ENCODE assay signal across 14 cellular contexts in genomic region chr1:216702170-216702569, GRCh38. TPM values are rescaled to one million over a fixed set of nuclear protein-coding genes. Genes with fewer than 3 reads are reported as not detected.
DNase-seq lines count a peak whose midpoint lies in the region; ATAC-seq and TF ChIP-seq lines count a peak whose summit lies in the region.
"Had no signal": no experiment of that assay in that cellular context is flagged by ENCODE, and none has a peak within 500 bp of the region (broad histone marks: within the 10 kb centered on the region; RNA-seq: fewer than 3 reads in every experiment).

No MANE protein-coding gene starts in this region.

- H3K9ac ChIP-seq in mesenchymal stem cell (ENCODE audit: low read length) = no peak overlapping the region

- TF ChIP-seq CTCF in natural killer cell (IDR thresholded peaks at IDR 0.05) = no peak

- H3K36me3 Mint-ChIP-seq in memory B cell (no peaks in the 10 kb centered on the region), natural killer cell (no peaks in the 10 kb centered on the region)
- H3K36me3 Mint-ChIP-seq: activated naive CD8-positive, alpha-beta T cell treated with anti-CD3 and anti-CD28 coated beads, Interleukin-2, amount 10 ng/mL, durations not matched to agents 7 days and 5 days had no signal

- no peak overlapping the region for H2AFZ ChIP-seq in mesenchymal stem cell (ENCODE audit: low read depth, low read length)

- H3K4me3 ChIP-seq in mesenchymal stem cell (ENCODE audit: insufficient read depth in 1 of 2, low read depth in 1 of 2, low read length in 2 of 2) = no peak overlapping the region
- H3K4me3 ChIP-seq: HAP-1, right atrium auricular region had no signal

- H3K9me3 Mint-ChIP-seq in memory B cell (peaks cover 1% of the 10 kb centered on the region), natural killer cell (peaks cover 2 to 11% of the 10 kb centered on the region in 2 donors)
- H3K9me3 Mint-ChIP-seq: dendritic cell treated with granulocyte-macrophage colony-stimulating factor and Interleukin-4, amounts not matched to agents 40 ng/mL and 50 ng/mL, for 4 days had no signal

- WGBS in mesenchymal stem cell = 75% methylated on average over 1 of the region's 3 CpGs

- no peak overlapping the region for H3K14ac ChIP-seq in mesenchymal stem cell (ENCODE audit: low read length in 2 of 2)

- H3K27ac Mint-ChIP-seq in memory B cell (no peak overlapping the region), natural killer cell (no peak overlapping the region)
- H3K27ac Mint-ChIP-seq: activated naive CD8-positive, alpha-beta T cell treated with anti-CD3 and anti-CD28 coated beads, Interleukin-2, amount 10 ng/mL, durations not matched to agents 7 days and 5 days; dendritic cell treated with granulocyte-macrophage colony-stimulating factor and Interleukin-4, amounts not matched to agents 40 ng/mL and 50 ng/mL, for 4 days had no signal

- no peaks in the 10 kb centered on the region for H3K27me3 Mint-ChIP-seq in memory B cell
- H3K27me3 Mint-ChIP-seq in natural killer cell (ENCODE audit: low read depth in 2 of 2) = no peaks in the 10 kb centered on the region
- H3K27me3 Mint-ChIP-seq: activated naive CD8-positive, alpha-beta T cell treated with anti-CD3 and anti-CD28 coated beads, Interleukin-2, amount 10 ng/mL, durations not matched to agents 7 days and 5 days; dendritic cell treated with granulocyte-macrophage colony-stimulating factor and Interleukin-4, amounts not matched to agents 40 ng/mL and 50 ng/mL, for 4 days had no signal

- no peak overlapping the region for H2BK5ac ChIP-seq in mesenchymal stem cell (ENCODE audit: low read depth, low read length, poor library complexity, severe bottlenecking)

- H3K23ac ChIP-seq in mesenchymal stem cell (ENCODE audit: low read length in 2 of 2) = no peak overlapping the region

- no peak overlapping the region for H2AK5ac ChIP-seq in mesenchymal stem cell (ENCODE audit: low read length, severe bottlenecking)

- no peaks in the 10 kb centered on the region for H3K36me3 ChIP-seq in mesenchymal stem cell (ENCODE audit: control insufficient read depth in 1 of 2, insufficient read depth in 2 of 2, low read depth in 1 of 2, low read length in 2 of 2)
- H3K36me3 ChIP-seq: HAP-1, right atrium auricular region had no signal

- DNase-seq in memory B cell (ENCODE audit: low spot score in 2 of 2) (no peak), mesenchymal stem cell (no peak), natural killer cell (no peak)
- no peak for DNase-seq in central memory CD4-positive, alpha-beta T cell
- DNase-seq: activated naive CD8-positive, alpha-beta T cell treated with anti-CD3 and anti-CD28 coated beads, Interleukin-2, amount 10 ng/mL, durations not matched to agents 7 days and 5 days; NCI-H2029; substantia nigra had no signal

- no peaks in the 10 kb centered on the region for H3K79me1 ChIP-seq in mesenchymal stem cell (replicated peaks; ENCODE audit: low read length, poor library complexity, severe bottlenecking)

- H2BK120ac ChIP-seq in mesenchymal stem cell (ENCODE audit: low read depth, low read length) = no peak overlapping the region

- H3K4me1 ChIP-seq in mesenchymal stem cell (ENCODE audit: control insufficient read depth, insufficient read depth, low read depth, low read length) = no peaks in the 10 kb centered on the region

- H3K4me2 ChIP-seq in mesenchymal stem cell (ENCODE audit: low read length, poor library complexity, severe bottlenecking) = no peak overlapping the region

- no peaks in the 10 kb centered on the region for H3K4me1 Mint-ChIP-seq in memory B cell
- no peaks in the 10 kb centered on the region for H3K4me1 Mint-ChIP-seq in natural killer cell
- H3K4me1 Mint-ChIP-seq: activated naive CD8-positive, alpha-beta T cell treated with anti-CD3 and anti-CD28 coated beads, Interleukin-2, amount 10 ng/mL, durations not matched to agents 7 days and 5 days had no signal

- no peak overlapping the region for H3K27ac ChIP-seq in mesenchymal stem cell (ENCODE audit: low read length, poor library complexity, severe bottlenecking)
- H3K27ac ChIP-seq: right atrium auricular region had no signal

- H3K4me3 Mint-ChIP-seq in memory B cell (no peak overlapping the region), natural killer cell (no peak overlapping the region)
- H3K4me3 Mint-ChIP-seq: activated naive CD8-positive, alpha-beta T cell treated with anti-CD3 and anti-CD28 coated beads, Interleukin-2, amount 10 ng/mL, durations not matched to agents 7 days and 5 days; dendritic cell treated with granulocyte-macrophage colony-stimulating factor and Interleukin-4, amounts not matched to agents 40 ng/mL and 50 ng/mL, for 4 days had no signal

- intact Hi-C loops in natural killer cell (cut with micrococcal nuclease) = no loop called here

- no peak overlapping the region for H2BK15ac ChIP-seq in mesenchymal stem cell (ENCODE audit: low read depth, poor library complexity, severe bottlenecking)

- H3K18ac ChIP-seq in mesenchymal stem cell (ENCODE audit: low read depth in 1 of 2, low read length in 2 of 2) = no peak overlapping the region

- no peak overlapping the region for H2BK12ac ChIP-seq in mesenchymal stem cell (ENCODE audit: low read length in 2 of 2)

- H3K27me3 ChIP-seq in mesenchymal stem cell (ENCODE audit: control insufficient read depth in 1 of 2, insufficient read depth in 1 of 2, low read length in 2 of 2) = no peaks in the 10 kb centered on the region
- H3K27me3 ChIP-seq: right atrium auricular region had no signal

- no peaks in the 10 kb centered on the region for H3K9me3 ChIP-seq in mesenchymal stem cell (ENCODE audit: control insufficient read depth, low read length)
- H3K9me3 ChIP-seq: HAP-1, right atrium auricular region had no signal

- no peak overlapping the region for H3K4ac ChIP-seq in mesenchymal stem cell (ENCODE audit: low read depth in 1 of 2, low read length in 2 of 2)

- H4K8ac ChIP-seq in mesenchymal stem cell (ENCODE audit: low read length) = no peak overlapping the region

- ATAC-seq in GM19023 (IDR thresholded peaks at IDR 0.05; ENCODE audit: unreplicated experiment) (peak; percentile 57), HG02623 (IDR thresholded peaks at IDR 0.05; ENCODE audit: unreplicated experiment) (peak; percentile 74), HG03520 (IDR thresholded peaks at IDR 0.05; ENCODE audit: unreplicated experiment) (peak; percentile 91), memory B cell (ENCODE audit: low read depth) (peak; percentile 57), HG03095 (IDR thresholded peaks at IDR 0.05; ENCODE audit: unreplicated experiment) (no peak), natural killer cell (no peak)

- H4K91ac ChIP-seq in mesenchymal stem cell (ENCODE audit: low read length) = no peak overlapping the region

RNA-seq across cellular contexts. Expression of gene ESRRG, which starts 21.1 kb away (rescaled TPM):
- 0.44 TPM for polyA plus RNA-seq in mesenchymal stem cell (2013, experiment 1 of 2)
- polyA plus RNA-seq in mesenchymal stem cell (2013, experiment 2 of 2) = 0.55 TPM
- total RNA-seq in natural killer cell = not detected
- total RNA-seq: activated naive CD8-positive, alpha-beta T cell treated with anti-CD3 and anti-CD28 coated beads, Interleukin-2, amount 10 ng/mL, durations not matched to agents 7 days and 5 days had no signal

Comparison
In these comparisons a context has a peak if more than half of its experiments do, and no peak if none do; other contexts are left out.
1. ATAC-seq: peak in GM19023 (single experiment), HG02623 (single experiment), HG03520 (single experiment) and memory B cell (single experiment); none in HG03095 (single experiment) and natural killer cell (0 of 3).